In the genomic region with DNA sequence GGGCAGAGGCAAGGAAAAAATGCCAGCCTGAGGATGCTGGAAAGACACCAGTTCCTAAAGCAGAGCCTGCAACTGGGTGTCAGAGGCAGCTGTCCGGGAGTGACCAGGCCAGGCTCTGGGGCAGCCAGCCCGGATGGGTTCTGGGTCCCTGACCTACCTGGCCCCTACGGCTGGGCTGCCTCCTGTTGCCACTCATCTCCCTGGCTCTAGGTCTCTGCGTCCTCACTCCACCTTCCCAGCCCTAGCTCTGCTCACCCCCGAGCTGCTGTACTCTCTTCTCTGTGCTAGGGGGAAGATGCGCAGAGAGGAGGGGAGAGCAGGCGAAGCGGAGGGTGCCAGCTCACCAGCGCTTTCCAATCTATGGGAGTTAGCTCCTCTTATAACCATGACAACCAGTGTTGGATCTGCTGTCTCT, we compare ENCODE assay signal across 11 cellular contexts. TPM values are rescaled to one million over a fixed set of nuclear protein-coding genes. Genes with fewer than 3 reads are reported as not detected.
DNase-seq lines count a peak whose midpoint lies in the region; ATAC-seq, FAIRE-seq and TF ChIP-seq lines count a peak whose summit lies in the region.
"Had no signal": no experiment of that assay in that cellular context is flagged by ENCODE, and none has a peak within 500 bp of the region (broad histone marks: within the 10 kb centered on the region; RNA-seq: fewer than 3 reads in every experiment).

No MANE protein-coding gene starts in this region.

- H3K36me3 ChIP-seq in Peyer's patch: peaks cover 0 to 58% (median 0%) of the 10 kb centered on the region in 3 donors
- H3K36me3 ChIP-seq in H1 (ENCODE audit: control insufficient read depth in 2 of 4, insufficient read depth in 4 of 4, low read length in 3 of 4): peaks cover 15 to 39% (median 25%) of the 10 kb centered on the region in 4 experiments

- 84% methylated on average over 6 of the region's 9 CpGs; no CpG with 5 or more reads in 1 of the 2 experiments for WGBS in H1 (ENCODE audit: extremely low coverage in 1 of 2, insufficient coverage in 1 of 2, insufficient read length in 1 of 2, insufficient replicate concordance in 2 of 2, low coverage in 1 of 2, low lambda C conversion rate in 2 of 2, missing lambda C conversion rate in 1 of 2), 2 experiments
- 75 to 83% methylated on average over 9 of the region's 9 CpGs for WGBS in lower leg skin, 2 donors

- H3K4me1 ChIP-seq in Peyer's patch: peaks cover 0 to 73% (median 47%) of the 10 kb centered on the region in 4 donors
- H3K4me1 ChIP-seq in H1 (replicated peaks in 1 of 4; ENCODE audit: control insufficient read depth in 3 of 4, insufficient read depth in 4 of 4, low read length in 3 of 4): peaks cover 0 to 33% (median 19%) of the 10 kb centered on the region in 4 experiments; a peak in 6 of 7 replicates

- H2AFZ ChIP-seq in H1 (ENCODE audit: low read length): no peak overlapping the region

- no peak overlapping the region for H3K9ac ChIP-seq in H1 (replicated peaks in 1 of 4; ENCODE audit: extremely low read depth in 1 of 4, low read depth in 3 of 4, low read length in 3 of 4)

- peak overlapping the region; percentile 80 to 99 (median 96) for H3K27ac Mint-ChIP-seq in CD14-positive monocyte
- H3K27ac Mint-ChIP-seq in osteocyte (ENCODE audit: unreplicated experiment): peak overlapping the region; percentile 71

- H3K79me2 ChIP-seq in H1 (ENCODE audit: control insufficient read depth in 1 of 2, insufficient read depth in 2 of 2, low read length in 2 of 2): peaks cover 18 to 64% of the 10 kb centered on the region in 2 experiments

- no peak overlapping the region for H4K5ac ChIP-seq in H1 (ENCODE audit: insufficient read length, low read depth, low read length)

- POLR2A ChIA-PET in H1 (lab: Charles Lee; ENCODE audit: partially characterized antibody): interaction anchor here (2.5 to 16.7 kb wide), 3 partner anchors 15 to 107 kb away, joined by 5 to 282 read pairs (median 10); a partner anchor contains a TSS

- H3K9me3 Mint-ChIP-seq in CD14-positive monocyte: no peaks in the 10 kb centered on the region
- H3K9me3 Mint-ChIP-seq in osteocyte (ENCODE audit: unreplicated experiment): no peaks in the 10 kb centered on the region

- no peaks in the 10 kb centered on the region for H3K9me3 ChIP-seq in Peyer's patch
- H3K9me3 ChIP-seq in H1 (ENCODE audit: insufficient read depth in 2 of 2, low read depth in 1 of 2, low read length in 1 of 2): no peaks in the 10 kb centered on the region

- peaks cover 22 to 35% of the 10 kb centered on the region in 2 experiments for H4K20me1 ChIP-seq in H1 (replicated peaks in 1 of 2; ENCODE audit: control insufficient read depth in 1 of 2, insufficient read depth in 2 of 2, low read length in 2 of 2)

- no peak overlapping the region for H2BK120ac ChIP-seq in H1 (replicated peaks; ENCODE audit: low read depth, low read length)

- H2BK15ac ChIP-seq in H1 (ENCODE audit: low read length): no peak overlapping the region

- H3K23ac ChIP-seq in H1 (ENCODE audit: insufficient read length): no peak overlapping the region

- no peak for TF ChIP-seq EP300 in H1 (IDR thresholded peaks at IDR 0.05; ENCODE audit: borderline replicate concordance in 1 of 2, low read depth in 2 of 2, low read length in 2 of 2)

- no peak overlapping the region for H4K91ac ChIP-seq in H1 (replicated peaks; ENCODE audit: insufficient read length, low read length)

- peaks cover 30% of the 10 kb centered on the region for H3K79me1 ChIP-seq in H1 (ENCODE audit: low read depth, low read length)

- no peak for FAIRE-seq in H1 (lab: Jason Lieb, UNC)
- FAIRE-seq: bronchial epithelial cell, G401.6 had no signal

- H2BK20ac ChIP-seq in H1 (ENCODE audit: low read length): no peak overlapping the region

- no peak for TF ChIP-seq RAD21 in H1 (IDR thresholded peaks at IDR 0.05 in 1 of 2, conservative IDR thresholded peaks at IDR 0.05 in 1 of 2; ENCODE audit: low read depth in 2 of 2, low read length in 2 of 2)

- intact Hi-C loops in CD14-positive monocyte (cut with micrococcal nuclease): no loop called here
- intact Hi-C loops in lower leg skin (cut with DNase I; ENCODE audit: low total_unique reads): no loop called here

- TF ChIP-seq POLR2A in Peyer's patch (IDR thresholded peaks at IDR 0.05) (no peak), H1 (IDR thresholded peaks at IDR 0.05; ENCODE audit: control extremely low read depth in 1 of 2, low read depth in 2 of 2, low read length in 2 of 2) (no peak), lower leg skin (IDR thresholded peaks at IDR 0.05) (no peak)

- no peak overlapping the region for H3K4me2 ChIP-seq in H1 (ENCODE audit: insufficient read depth in 1 of 2, low read depth in 2 of 2, low read length in 2 of 2)

- CTCF ChIA-PET in H1 (lab: Charles Lee; ENCODE audit: partially characterized antibody): interaction anchor here (0.7 to 6.7 kb wide), 9 partner anchors 8 to 154 kb away, joined by 3 to 79 read pairs (median 6); a partner anchor contains a TSS

- ATAC-seq in GM21360 (IDR thresholded peaks at IDR 0.05; ENCODE audit: unreplicated experiment): no peak

- no peak overlapping the region for H3K4me3 ChIP-seq in Peyer's patch
- no peak overlapping the region for H3K4me3 ChIP-seq in H1 (ENCODE audit: extremely low read depth in 1 of 4, insufficient read depth in 2 of 4, low read depth in 3 of 4, low read length in 4 of 4)
- no peak overlapping the region for H3K4me3 ChIP-seq in lower leg skin (ENCODE audit: low read depth, poor library complexity, severe bottlenecking)

- no peak overlapping the region for H3K18ac ChIP-seq in H1 (ENCODE audit: extremely low read depth, low read length)

- no peak overlapping the region for H3K14ac ChIP-seq in H1 (ENCODE audit: insufficient read length)

- peaks cover 78 to 86% of the 10 kb centered on the region in 2 donors for H3K36me3 Mint-ChIP-seq in CD14-positive monocyte
- H3K36me3 Mint-ChIP-seq in osteocyte (ENCODE audit: unreplicated experiment): peaks cover 40% of the 10 kb centered on the region

- peak overlapping the region in 3 of 4 donors; percentile 34 to 72 (median 63) for H3K27ac ChIP-seq in Peyer's patch
- no peak overlapping the region for H3K27ac ChIP-seq in H1 (ENCODE audit: low read depth, low read length)

- H2AK5ac ChIP-seq in H1 (ENCODE audit: low read depth, low read length): no peak overlapping the region

- peak overlapping the region; percentile 9; the same call in 1 of the 2 replicates for H2BK5ac ChIP-seq in H1 (ENCODE audit: low read depth, low read length)

- no peak overlapping the region for H4K8ac ChIP-seq in H1 (ENCODE audit: extremely low read depth, insufficient read depth, low read length)

- peaks cover 92% of the 10 kb centered on the region for H3K4me1 Mint-ChIP-seq in CD14-positive monocyte
- H3K4me1 Mint-ChIP-seq in osteocyte (ENCODE audit: unreplicated experiment): peaks cover 63% of the 10 kb centered on the region

- no peak for TF ChIP-seq CTCF in CD14-positive monocyte (IDR thresholded peaks at IDR 0.05)
- no peak for TF ChIP-seq CTCF in Peyer's patch (IDR thresholded peaks at IDR 0.05)
- TF ChIP-seq CTCF in H1 (IDR thresholded peaks at IDR 0.05; ENCODE audit: control extremely low read depth in 1 of 3, insufficient read depth in 1 of 3, low read depth in 1 of 3, low read length in 3 of 3): no peak
- no peak for TF ChIP-seq CTCF in osteocyte (IDR thresholded peaks at IDR 0.05)
- no peak for TF ChIP-seq CTCF in lower leg skin (IDR thresholded peaks at IDR 0.05)

- no peaks in the 10 kb centered on the region for H3K23me2 ChIP-seq in H1 (ENCODE audit: low read depth, low read length)

- H3K27me3 Mint-ChIP-seq in CD14-positive monocyte (ENCODE audit: low read depth in 3 of 3) (peaks cover 0 to 4% (median 0%) of the 10 kb centered on the region in 3 donors), osteocyte (ENCODE audit: unreplicated experiment) (no peaks in the 10 kb centered on the region)

- no peaks in the 10 kb centered on the region for H3K27me3 ChIP-seq in Peyer's patch
- no peaks in the 10 kb centered on the region for H3K27me3 ChIP-seq in H1 (replicated peaks in 1 of 4; ENCODE audit: control insufficient read depth in 3 of 4, extremely low read depth in 1 of 4, insufficient read depth in 3 of 4, low read length in 3 of 4)

- no peak overlapping the region for H2BK12ac ChIP-seq in H1 (ENCODE audit: low read depth, low read length)

- peak overlapping the region in 1 of 2 donors; percentile 81 for H3K4me3 Mint-ChIP-seq in CD14-positive monocyte
- no peak overlapping the region for H3K4me3 Mint-ChIP-seq in osteocyte (ENCODE audit: unreplicated experiment)

- H3K56ac ChIP-seq in H1 (replicated peaks; ENCODE audit: insufficient read length, low read depth, low read length): no peak overlapping the region

- DNase-seq in CD14-positive monocyte (ENCODE audit: low spot score) (no peak), Peyer's patch (no peak), H1 (ENCODE audit: low read depth in 1 of 2, low spot score in 2 of 2) (no peak), osteocyte (ENCODE audit: extremely low spot score, unreplicated experiment) (no peak), AG20443 (ENCODE audit: low spot score) (no peak), lower leg skin (ENCODE audit: low spot score in 2 of 2) (no peak)
- DNase-seq in activated effector memory CD4-positive, alpha-beta T cell treated with anti-CD3 and anti-CD28 coated beads, Interleukin-2, amount 50 U/mL, for 16 hours: no peak

- H3K4ac ChIP-seq in H1 (replicated peaks; ENCODE audit: insufficient read length, low read depth, low read length): no peak overlapping the region

RNA-seq across cellular contexts. Expression of a gene that starts 9.0 kb away (rescaled TPM):
- polyA plus RNA-seq in CD14-positive monocyte (10 to 100 TPM; 15.4 to 18.6 TPM), H1 (2011; rRNA removed) (42.7 and 55.0 TPM in 2 replicates)
- total RNA-seq in Peyer's patch (100 to 1,000 TPM; 101 to 239 (median 149) TPM), osteocyte (199 and 201 TPM in 2 replicates), lower leg skin (10 to 100 TPM; 18.7 to 35.5 (median 28.3) TPM)
- total RNA-seq in H1 (2021; fragmentation: NEBNext Ultra II Directional; extraction: Animal tissue kit (Norgen Biotek cat#: 25700)): 68.3 and 80.5 TPM in 2 replicates
- polyA plus RNA-seq in H1 (2011; cell fraction: cytosol; rRNA removed): 36.0 TPM
- polyA plus RNA-seq in H1 (2011; cell fraction: nucleus; rRNA removed): 102 TPM
- 54.6 to 83.3 TPM (median 61.5 TPM) in 4 replicates for polyA plus RNA-seq in H1 (2012, experiment 1 of 2)
- 40.4 TPM for polyA plus RNA-seq in H1 (2012, experiment 2 of 2)
- polyA plus RNA-seq in H1 (2013, experiment 1 of 2): 27.1 TPM
- 27.2 TPM for polyA plus RNA-seq in H1 (2013, experiment 2 of 2)
- polyA minus RNA-seq in H1 (2011; rRNA and poly(A)+ RNA removed): 67.3 and 87.2 TPM in 2 replicates
- polyA minus RNA-seq in H1 (2011; cell fraction: cytosol; rRNA and poly(A)+ RNA removed): 29.9 TPM
- 75.9 TPM for polyA minus RNA-seq in H1 (2011; cell fraction: nucleus; rRNA and poly(A)+ RNA removed)

RNA-seq across cellular contexts. Expression of a gene that starts 27.9 kb away (rescaled TPM):
- polyA plus RNA-seq in CD14-positive monocyte (not detected), H1 (2011; rRNA removed) (0.09 TPM in 1 of 2 replicates, not detected in the other)
- total RNA-seq in Peyer's patch (1 to 10 TPM in 1 of 4 donors, not detected in 3; 2.3 TPM), osteocyte (not detected in 2 replicates), lower leg skin (not detected)
- not detected in 2 replicates for total RNA-seq in H1 (2021; fragmentation: NEBNext Ultra II Directional; extraction: Animal tissue kit (Norgen Biotek cat#: 25700))
- polyA plus RNA-seq in H1 (2011; cell fraction: cytosol; rRNA removed): not detected
- not detected for polyA plus RNA-seq in H1 (2011; cell fraction: nucleus; rRNA removed)
- 0.18 TPM in 1 of 4 replicates, not detected in the others for polyA plus RNA-seq in H1 (2012, experiment 1 of 2)
- polyA plus RNA-seq in H1 (2012, experiment 2 of 2): not detected
- polyA plus RNA-seq in H1 (2013, experiment 1 of 2): not detected
- polyA plus RNA-seq in H1 (2013, experiment 2 of 2): not detected
- 0.15 TPM in 1 of 2 replicates, not detected in the other for polyA minus RNA-seq in H1 (2011; rRNA and poly(A)+ RNA removed)
- not detected for polyA minus RNA-seq in H1 (2011; cell fraction: cytosol; rRNA and poly(A)+ RNA removed)
- polyA minus RNA-seq in H1 (2011; cell fraction: nucleus; rRNA and poly(A)+ RNA removed): 0.70 TPM
- total RNA-seq: bronchial epithelial cell; T-helper 1 cell treated with Interleukin-12 subunit alpha and Interleukin-12 subunit beta and Interleukin-4 antibody, amounts not matched to agents 30 ng/mL and 1 ng/mL, for 36 hours had no signal

RNA-seq across cellular contexts. Expression of a gene that starts 35.2 kb away (rescaled TPM):
- polyA plus RNA-seq in CD14-positive monocyte (1 to 10 TPM; 3.4 to 3.5 TPM), H1 (2011; rRNA removed) (59.9 and 81.1 TPM in 2 replicates)
- total RNA-seq in Peyer's patch (100 to 1,000 TPM in 2 of 4 donors, 10 to 100 TPM in 2; 71.5 to 146 (median 96.4) TPM), osteocyte (48.8 and 53.7 TPM in 2 replicates), lower leg skin (10 to 100 TPM; 32.7 to 96.0 (median 45.5) TPM)
- total RNA-seq in H1 (2021; fragmentation: NEBNext Ultra II Directional; extraction: Animal tissue kit (Norgen Biotek cat#: 25700)): 53.4 and 56.6 TPM in 2 replicates
- polyA plus RNA-seq in H1 (2011; cell fraction: cytosol; rRNA removed): 82.9 TPM
- 112 TPM for polyA plus RNA-seq in H1 (2011; cell fraction: nucleus; rRNA removed)
- 50.2 to 59.1 TPM (median 55.5 TPM) in 4 replicates for polyA plus RNA-seq in H1 (2012, experiment 1 of 2)
- 11.6 TPM for polyA plus RNA-seq in H1 (2012, experiment 2 of 2)
- 46.7 TPM for polyA plus RNA-seq in H1 (2013, experiment 1 of 2)
- polyA plus RNA-seq in H1 (2013, experiment 2 of 2): 44.1 TPM
- polyA minus RNA-seq in H1 (2011; rRNA and poly(A)+ RNA removed): 89.4 and 120 TPM in 2 replicates
- polyA minus RNA-seq in H1 (2011; cell fraction: cytosol; rRNA and poly(A)+ RNA removed): 50.6 TPM
- polyA minus RNA-seq in H1 (2011; cell fraction: nucleus; rRNA and poly(A)+ RNA removed): 103 TPM

RNA-seq across cellular contexts. Expression of a gene that starts 51.4 kb away (rescaled TPM):
- 100 to 1,000 TPM; 374 to 414 TPM for polyA plus RNA-seq in CD14-positive monocyte
- total RNA-seq in Peyer's patch: 100 to 1,000 TPM; 133 to 269 (median 202) TPM
- 190 and 196 TPM in 2 replicates for total RNA-seq in H1 (2021; fragmentation: NEBNext Ultra II Directional; extraction: Animal tissue kit (Norgen Biotek cat#: 25700))
- 411 and 648 TPM in 2 replicates for polyA plus RNA-seq in H1 (2011; rRNA removed)
- 513 TPM for polyA plus RNA-seq in H1 (2011; cell fraction: cytosol; rRNA removed)
- 240 TPM for polyA plus RNA-seq in H1 (2011; cell fraction: nucleus; rRNA removed)
- polyA plus RNA-seq in H1 (2012, experiment 1 of 2): 232 to 248 TPM (median 244 TPM) in 4 replicates
- 448 TPM for polyA plus RNA-seq in H1 (2012, experiment 2 of 2)
- 408 TPM for polyA plus RNA-seq in H1 (2013, experiment 1 of 2)
- 481 TPM for polyA plus RNA-seq in H1 (2013, experiment 2 of 2)
- 282 and 428 TPM in 2 replicates for polyA minus RNA-seq in H1 (2011; rRNA and poly(A)+ RNA removed)
- polyA minus RNA-seq in H1 (2011; cell fraction: cytosol; rRNA and poly(A)+ RNA removed): 95.5 TPM
- polyA minus RNA-seq in H1 (2011; cell fraction: nucleus; rRNA and poly(A)+ RNA removed): 85.3 TPM
- total RNA-seq in osteocyte: 283 and 284 TPM in 2 replicates
- 100 to 1,000 TPM; 113 to 215 (median 185) TPM for total RNA-seq in lower leg skin

RNA-seq across cellular contexts. Expression of a gene that starts 58.2 kb away (rescaled TPM):
- polyA plus RNA-seq in CD14-positive monocyte: 10 to 100 TPM; 57.2 to 69.6 TPM
- 10 to 100 TPM; 13.6 to 31.1 (median 17.4) TPM for total RNA-seq in Peyer's patch
- total RNA-seq in H1 (2021; fragmentation: NEBNext Ultra II Directional; extraction: Animal tissue kit (Norgen Biotek cat#: 25700)): 25.3 TPM in 2 replicates
- 19.7 and 26.8 TPM in 2 replicates for polyA plus RNA-seq in H1 (2011; rRNA removed)
- polyA plus RNA-seq in H1 (2011; cell fraction: cytosol; rRNA removed): 26.9 TPM
- 10.2 TPM for polyA plus RNA-seq in H1 (2011; cell fraction: nucleus; rRNA removed)
- polyA plus RNA-seq in H1 (2012, experiment 1 of 2): 25.7 to 29.6 TPM (median 27.8 TPM) in 4 replicates
- polyA plus RNA-seq in H1 (2012, experiment 2 of 2): 3.2 TPM
- 8.1 TPM for polyA plus RNA-seq in H1 (2013, experiment 1 of 2)
- polyA plus RNA-seq in H1 (2013, experiment 2 of 2): 8.5 TPM
- polyA minus RNA-seq in H1 (2011; rRNA and poly(A)+ RNA removed): 41.7 and 49.5 TPM in 2 replicates
- polyA minus RNA-seq in H1 (2011; cell fraction: cytosol; rRNA and poly(A)+ RNA removed): 18.3 TPM
- polyA minus RNA-seq in H1 (2011; cell fraction: nucleus; rRNA and poly(A)+ RNA removed): 14.1 TPM
- 43.1 and 45.6 TPM in 2 replicates for total RNA-seq in osteocyte
- 10 to 100 TPM; 16.1 to 34.2 (median 24.2) TPM for total RNA-seq in lower leg skin
